Comparison of ENCODE assay signal across 30 cellular contexts in the genomic region with DNA sequence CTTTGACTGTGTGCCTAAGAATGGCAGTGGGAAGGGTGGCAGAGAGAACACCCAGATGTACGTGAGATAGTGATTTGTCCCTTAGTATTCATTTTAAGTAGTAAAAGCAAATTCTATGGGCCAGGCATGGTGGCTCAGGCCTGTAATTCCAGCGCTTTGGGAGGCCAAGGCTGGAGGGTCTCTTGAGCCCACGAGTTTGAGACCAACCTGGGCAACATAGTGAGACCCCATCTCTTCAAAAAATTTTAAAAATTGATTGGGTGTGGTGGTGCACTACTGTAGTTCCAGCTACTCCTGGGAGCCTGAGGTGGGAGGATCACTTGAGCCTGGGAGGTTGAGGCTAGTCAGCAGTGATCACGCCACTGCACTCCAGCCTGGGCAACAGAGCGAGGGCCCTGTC.
"Had no signal": no experiment of that assay in that cellular context is flagged by ENCODE, and none has a peak within 500 bp of the region (broad histone marks: within the 10 kb centered on the region; RNA-seq: fewer than 3 reads in every experiment).

No MANE protein-coding gene starts in this region.

- H3K4me1 ChIP-seq: breast epithelium, parathyroid adenoma had no signal

- ATAC-seq: activated naive CD8-positive, alpha-beta T cell treated with anti-CD3 and anti-CD28 coated beads, Interleukin-2, amount 50 U/mL, for 24 hours; gastroesophageal sphincter; left colon; naive thymus-derived CD4-positive, alpha-beta T cell; right cardiac atrium had no signal

- H3K36me3 ChIP-seq: breast epithelium had no signal

- DNase-seq: activated CD4-positive, alpha-beta memory T cell treated with anti-CD3 and anti-CD28 coated beads, Interleukin-2, amount 10 ng/mL, durations not matched to agents 7 days and 5 days; activated CD4-positive, alpha-beta T cell treated with anti-CD3 and anti-CD28 coated beads for 1 hour; activated CD4-positive, alpha-beta T cell treated with anti-CD3 and anti-CD28 coated beads, Interleukin-2, amount 10 ng/mL, durations not matched to agents 7 days and 5 days; activated CD8-positive, alpha-beta memory T cell treated with anti-CD3 and anti-CD28 coated beads, Interleukin-2, amount 50 U/mL, for 48 hours; activated gamma-delta T cell; activated naive CD4-positive, alpha-beta T cell treated with anti-CD3 and anti-CD28 coated beads, Interleukin-2, amount 10 ng/mL, durations not matched to agents 7 days and 5 days; activated naive CD8-positive, alpha-beta T cell treated with anti-CD3 and anti-CD28 coated beads, Interleukin-2, amount 50 U/mL, for 24 hours; activated T-cell treated with anti-CD3 and anti-CD28 coated beads, Interleukin-2, amount 50 U/mL, for 24 hours; amygdala; dermis blood vessel endothelial cell; effector CD8-positive, alpha-beta T cell; erythroblast; head of caudate nucleus; hippocampal formation; kidney; left colon; midbrain; naive thymus-derived CD4-positive, alpha-beta T cell; occipital lobe; right cardiac atrium; stimulated activated CD4-positive, alpha-beta T cell treated with anti-CD3 and anti-CD28 coated beads, Interleukin-15, amount 100 ng/mL, for 24 hours; stimulated activated CD4-positive, alpha-beta T cell treated with anti-CD3 and anti-CD28 coated beads, Interleukin-2, amount 100 ng/mL, for 24 hours; stimulated activated naive CD4-positive, alpha-beta T cell; T1000 had no signal

- H3K27me3 ChIP-seq: breast epithelium, gastroesophageal sphincter, neural progenitor cell, tibial nerve had no signal

- H3K27ac ChIP-seq: breast epithelium, gastroesophageal sphincter, neural progenitor cell, parathyroid adenoma, tibial nerve had no signal

- H3K27me3 Mint-ChIP-seq: activated CD4-positive, alpha-beta memory T cell treated with anti-CD3 and anti-CD28 coated beads, Interleukin-2, amount 10 ng/mL, durations not matched to agents 7 days and 5 days; activated CD4-positive, alpha-beta T cell treated with anti-CD3 and anti-CD28 coated beads, Interleukin-2, amount 10 ng/mL, durations not matched to agents 7 days and 5 days; activated naive CD4-positive, alpha-beta T cell treated with anti-CD3 and anti-CD28 coated beads, Interleukin-2, amount 10 ng/mL, durations not matched to agents 7 days and 5 days; activated naive CD8-positive, alpha-beta T cell treated with anti-CD3 and anti-CD28 coated beads, Interleukin-2, amount 50 U/mL, for 24 hours; activated T-cell treated with anti-CD3 and anti-CD28 coated beads, Interleukin-2, amount 50 U/mL, for 24 hours; naive thymus-derived CD4-positive, alpha-beta T cell had no signal

- H3K9me3 ChIP-seq: breast epithelium, gastroesophageal sphincter, tibial nerve had no signal

- H3K9me3 Mint-ChIP-seq: activated CD4-positive, alpha-beta memory T cell treated with anti-CD3 and anti-CD28 coated beads, Interleukin-2, amount 10 ng/mL, durations not matched to agents 7 days and 5 days; activated CD4-positive, alpha-beta T cell treated with anti-CD3 and anti-CD28 coated beads, Interleukin-2, amount 10 ng/mL, durations not matched to agents 7 days and 5 days; activated naive CD4-positive, alpha-beta T cell treated with anti-CD3 and anti-CD28 coated beads, Interleukin-2, amount 10 ng/mL, durations not matched to agents 7 days and 5 days; activated naive CD8-positive, alpha-beta T cell treated with anti-CD3 and anti-CD28 coated beads, Interleukin-2, amount 50 U/mL, for 24 hours; activated T-cell treated with anti-CD3 and anti-CD28 coated beads, Interleukin-2, amount 50 U/mL, for 24 hours; naive thymus-derived CD4-positive, alpha-beta T cell; neural progenitor cell; T-helper 1 cell treated with Interleukin-12 subunit alpha and Interleukin-12 subunit beta and Interleukin-4 antibody, amounts not matched to agents 30 μg/mL and 1 μg/mL, for 36 hours had no signal

- H3K27ac Mint-ChIP-seq: activated CD4-positive, alpha-beta memory T cell treated with anti-CD3 and anti-CD28 coated beads, Interleukin-2, amount 10 ng/mL, durations not matched to agents 7 days and 5 days; activated CD4-positive, alpha-beta T cell treated with anti-CD3 and anti-CD28 coated beads, Interleukin-2, amount 10 ng/mL, durations not matched to agents 7 days and 5 days; activated naive CD4-positive, alpha-beta T cell treated with anti-CD3 and anti-CD28 coated beads, Interleukin-2, amount 10 ng/mL, durations not matched to agents 7 days and 5 days; activated naive CD8-positive, alpha-beta T cell treated with anti-CD3 and anti-CD28 coated beads, Interleukin-2, amount 50 U/mL, for 24 hours; activated T-cell treated with anti-CD3 and anti-CD28 coated beads, Interleukin-2, amount 50 U/mL, for 24 hours; neural progenitor cell; T-helper 1 cell treated with Interleukin-12 subunit alpha and Interleukin-12 subunit beta and Interleukin-4 antibody, amounts not matched to agents 30 μg/mL and 1 μg/mL, for 36 hours had no signal

- H3K4me3 Mint-ChIP-seq: activated CD4-positive, alpha-beta memory T cell treated with anti-CD3 and anti-CD28 coated beads, Interleukin-2, amount 10 ng/mL, durations not matched to agents 7 days and 5 days; activated CD4-positive, alpha-beta T cell treated with anti-CD3 and anti-CD28 coated beads, Interleukin-2, amount 10 ng/mL, durations not matched to agents 7 days and 5 days; activated naive CD4-positive, alpha-beta T cell treated with anti-CD3 and anti-CD28 coated beads, Interleukin-2, amount 10 ng/mL, durations not matched to agents 7 days and 5 days; activated naive CD8-positive, alpha-beta T cell treated with anti-CD3 and anti-CD28 coated beads, Interleukin-2, amount 50 U/mL, for 24 hours; activated T-cell treated with anti-CD3 and anti-CD28 coated beads, Interleukin-2, amount 50 U/mL, for 24 hours; naive thymus-derived CD4-positive, alpha-beta T cell; neural progenitor cell; T-helper 1 cell treated with Interleukin-12 subunit alpha and Interleukin-12 subunit beta and Interleukin-4 antibody, amounts not matched to agents 30 μg/mL and 1 μg/mL, for 36 hours had no signal

- H3K4me3 ChIP-seq: breast epithelium, gastroesophageal sphincter, neural progenitor cell, tibial nerve had no signal
